Comparison of ENCODE assay signal across 10 cellular contexts in genomic region chr6:79543886-79544285, GRCh38. TPM values are rescaled to one million over a fixed set of nuclear protein-coding genes. Genes with fewer than 3 reads are reported as not detected.
A peak's percentile ranks its signal among the peaks of the same experiment; 100 is the strongest.
DNase-seq lines count a peak whose midpoint lies in the region; ATAC-seq, FAIRE-seq and TF ChIP-seq lines count a peak whose summit lies in the region.
"Had no signal": no experiment of that assay in that cellular context is flagged by ENCODE, and none has a peak within 500 bp of the region (broad histone marks: within the 10 kb centered on the region; RNA-seq: fewer than 3 reads in every experiment).

No MANE protein-coding gene starts in this region.

- H3K9ac ChIP-seq in kidney (ENCODE audit: low read length in 2 of 2): peak overlapping the region in 1 of 2 donors; percentile 48

- ATAC-seq in GM21381 (IDR thresholded peaks at IDR 0.05; ENCODE audit: unreplicated experiment): peak; percentile 12
- ATAC-seq in HG03558 (IDR thresholded peaks at IDR 0.05; ENCODE audit: extremely low read depth, unreplicated experiment): peak; percentile 10

- intact Hi-C loops in kidney (cut with DNase I): no loop called here

- no peak for TF ChIP-seq CTCF in kidney (IDR thresholded peaks at IDR 0.05; ENCODE audit: borderline replicate concordance, extremely low read depth, insufficient read depth)

- H3K79me2 ChIP-seq in ACC112 (ENCODE audit: control insufficient read depth, insufficient read depth, low read length, unreplicated experiment): peaks cover 5% of the 10 kb centered on the region

- DNase-seq in kidney (no peak), globus pallidus (ENCODE audit: low spot score) (no peak), DMS153 treated with DMSO at 0.1 percent for 48 hours (lab: John Stamatoyannopoulos, UW; ENCODE audit: unreplicated experiment) (no peak), NCI-H748 treated with DMSO at 0.1 percent for 48 hours (lab: John Stamatoyannopoulos, UW) (no peak), NCI-H345 treated with DMSO at 0.1 percent for 48 hours (lab: John Stamatoyannopoulos, UW; ENCODE audit: unreplicated experiment) (no peak)
- DNase-seq: effector CD4-positive, alpha-beta T cell had no signal

- no peaks in the 10 kb centered on the region for H3K9me3 ChIP-seq in kidney (ENCODE audit: control insufficient read depth in 1 of 2, low read length in 2 of 2)

- H3K27ac ChIP-seq in ACC112 (ENCODE audit: low read depth, low read length) (peak overlapping the region; percentile 86), kidney (ENCODE audit: low read depth in 2 of 2, low read length in 2 of 2) (peak overlapping the region; percentile 26 to 74)
- H3K27ac ChIP-seq: VCaP had no signal

- no peaks in the 10 kb centered on the region for H3K36me3 ChIP-seq in ACC112 (ENCODE audit: insufficient read depth, low read length)
- H3K36me3 ChIP-seq in kidney (ENCODE audit: control insufficient read depth in 1 of 2, insufficient read depth in 2 of 2, low read length in 2 of 2): no peaks in the 10 kb centered on the region

- H3K27me3 ChIP-seq in ACC112 (ENCODE audit: insufficient read depth, low read length): no peaks in the 10 kb centered on the region

- no peak overlapping the region for H2AFZ ChIP-seq in ACC112 (ENCODE audit: low read length, unreplicated experiment)

- FAIRE-seq in kidney (lab: Jason Lieb, UNC): no peak

- H3K4me1 ChIP-seq in ACC112 (ENCODE audit: control insufficient read depth, insufficient read depth, low read length, unreplicated experiment): peaks cover 30% of the 10 kb centered on the region
- H3K4me1 ChIP-seq in kidney (ENCODE audit: control insufficient read depth in 1 of 2, insufficient read depth in 1 of 2, low read depth in 1 of 2, low read length in 2 of 2): peaks cover 6 to 19% of the 10 kb centered on the region in 2 donors

- H3K4me3 ChIP-seq in ACC112 (ENCODE audit: low read depth, low read length): no peak overlapping the region
- no peak overlapping the region for H3K4me3 ChIP-seq in kidney (ENCODE audit: low read length in 2 of 2)

RNA-seq across cellular contexts. Expression of gene LCA5, which starts 6.7 kb away (rescaled TPM):
- total RNA-seq in kidney: 4.8 TPM
- polyA plus RNA-seq in kidney (ENCODE audit: insufficient read depth, low read depth, low replicate concordance): 2.0 TPM
